In the genomic region with DNA sequence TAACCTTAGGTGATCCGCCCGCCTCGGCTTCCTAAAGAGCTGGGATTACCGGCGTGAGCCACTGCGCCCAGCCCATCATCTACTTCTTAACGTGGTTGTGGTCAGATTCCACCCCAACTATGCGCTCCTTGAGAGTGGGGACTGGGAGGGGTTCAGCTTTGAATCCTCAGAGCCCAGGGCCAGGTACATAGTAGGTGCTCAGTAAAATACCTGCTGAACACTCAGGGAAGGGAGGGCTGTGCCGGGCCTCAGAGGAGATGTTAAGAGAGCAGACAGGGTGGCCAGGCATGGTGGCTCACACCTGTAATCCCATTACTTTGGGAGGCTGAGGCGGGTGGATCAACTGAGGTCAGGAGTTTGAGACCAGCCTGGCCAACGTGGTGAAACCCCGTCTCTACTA, we compare ENCODE assay signal across 9 cellular contexts. TPM values are rescaled to one million over a fixed set of nuclear protein-coding genes. Genes with fewer than 3 reads are reported as not detected.
DNase-seq lines count a peak whose midpoint lies in the region; ATAC-seq, FAIRE-seq and TF ChIP-seq lines count a peak whose summit lies in the region.
"Had no signal": no experiment of that assay in that cellular context is flagged by ENCODE, and none has a peak within 500 bp of the region (broad histone marks: within the 10 kb centered on the region; RNA-seq: fewer than 3 reads in every experiment).

No MANE protein-coding gene starts in this region.

- FAIRE-seq in H1 (lab: Jason Lieb, UNC), result no peak
- FAIRE-seq: pancreas had no signal

- DNase-seq in Calu3 (no peak), RWPE2 (ENCODE audit: low spot score) (no peak), H1 (ENCODE audit: low read depth in 1 of 2, low spot score in 2 of 2) (no peak), C1 segment of cervical spinal cord (lab: John Stamatoyannopoulos, UW) (no peak), SK-N-DZ (ENCODE audit: low spot score) (no peak)

- H3K27me3 ChIP-seq in RWPE2 (ENCODE audit: insufficient read depth, poor library complexity, severe bottlenecking) (no peaks in the 10 kb centered on the region), H1 (replicated peaks in 1 of 4; ENCODE audit: control insufficient read depth in 3 of 4, extremely low read depth in 1 of 4, insufficient read depth in 3 of 4, low read length in 3 of 4) (peaks cover 0 to 2% (median 0%) of the 10 kb centered on the region in 4 experiments; a peak in 1 of 7 replicates), skeletal muscle tissue (ENCODE audit: control insufficient read depth in 3 of 3, insufficient read depth in 3 of 3, low read length in 3 of 3) (no peaks in the 10 kb centered on the region)
- H3K27me3 ChIP-seq: pancreas had no signal

- TF ChIP-seq EP300 in H1 (IDR thresholded peaks at IDR 0.05; ENCODE audit: borderline replicate concordance in 1 of 2, low read depth in 2 of 2, low read length in 2 of 2), result no peak

- TF ChIP-seq CTCF in Calu3 (IDR thresholded peaks at IDR 0.05; ENCODE audit: unreplicated experiment), result no peak
- no peak for TF ChIP-seq CTCF in RWPE2 (IDR thresholded peaks at IDR 0.05; ENCODE audit: poor library complexity, severe bottlenecking)
- no peak for TF ChIP-seq CTCF in H1 (IDR thresholded peaks at IDR 0.05; ENCODE audit: control extremely low read depth in 1 of 3, insufficient read depth in 1 of 3, low read depth in 1 of 3, low read length in 3 of 3)

- H3K9me3 ChIP-seq in RWPE2 (ENCODE audit: severe bottlenecking) (no peaks in the 10 kb centered on the region), H1 (ENCODE audit: insufficient read depth in 2 of 2, low read depth in 1 of 2, low read length in 1 of 2) (no peaks in the 10 kb centered on the region), skeletal muscle tissue (ENCODE audit: control insufficient read depth in 3 of 3, low read length in 3 of 3) (no peaks in the 10 kb centered on the region)
- H3K9me3 ChIP-seq: pancreas had no signal

- H3K27ac Mint-ChIP-seq in Calu3 (ENCODE audit: unreplicated experiment), result peak overlapping the region; percentile 33

- TF ChIP-seq POLR2A in H1 (IDR thresholded peaks at IDR 0.05; ENCODE audit: control extremely low read depth in 1 of 2, low read depth in 2 of 2, low read length in 2 of 2), result no peak

- no peak overlapping the region for H4K8ac ChIP-seq in H1 (ENCODE audit: extremely low read depth, insufficient read depth, low read length)

- no peak overlapping the region for H2BK5ac ChIP-seq in H1 (ENCODE audit: low read depth, low read length)

- H2BK120ac ChIP-seq in H1 (replicated peaks; ENCODE audit: low read depth, low read length), result no peak overlapping the region

- no TSS peak for BruUV-seq in Calu3 (replicated peaks; lab: Mats Ljungman, UMichigan)

- peak overlapping the region; percentile 93 for H3K27ac ChIP-seq in RWPE2 (ENCODE audit: poor library complexity, severe bottlenecking)
- H3K27ac ChIP-seq in H1 (ENCODE audit: low read depth, low read length), result no peak overlapping the region
- H3K27ac ChIP-seq in skeletal muscle tissue (ENCODE audit: low read depth, low read length), result peak overlapping the region; percentile 94

- H3K27me3 Mint-ChIP-seq in Calu3 (ENCODE audit: unreplicated experiment), result no peaks in the 10 kb centered on the region

- H3K36me3 ChIP-seq in RWPE2 (ENCODE audit: low read depth) (peaks cover 26% of the 10 kb centered on the region), H1 (ENCODE audit: control insufficient read depth in 2 of 4, insufficient read depth in 4 of 4, low read length in 3 of 4) (no peaks in the 10 kb centered on the region), skeletal muscle tissue (ENCODE audit: control insufficient read depth in 3 of 3, insufficient read depth in 3 of 3, low read length in 3 of 3) (peaks cover 0 to 6% (median 3%) of the 10 kb centered on the region in 3 donors)
- H3K36me3 ChIP-seq: pancreas had no signal

- H3K9ac ChIP-seq in H1 (replicated peaks in 1 of 4; ENCODE audit: extremely low read depth in 1 of 4, low read depth in 3 of 4, low read length in 3 of 4), result no peak overlapping the region
- H3K9ac ChIP-seq in skeletal muscle tissue (ENCODE audit: low read depth in 1 of 3, low read length in 3 of 3), result peak overlapping the region in 1 of 3 donors; percentile 66

- no peak overlapping the region for H3K14ac ChIP-seq in H1 (ENCODE audit: insufficient read length)

- no peak overlapping the region for H2AFZ ChIP-seq in H1 (ENCODE audit: low read length)

- H3K9me3 Mint-ChIP-seq in Calu3 (ENCODE audit: low read depth, unreplicated experiment), result no peaks in the 10 kb centered on the region

- no peak overlapping the region for H3K4ac ChIP-seq in H1 (replicated peaks; ENCODE audit: insufficient read length, low read depth, low read length)

- H3K4me3 ChIP-seq in RWPE2 (ENCODE audit: severe bottlenecking) (no peak overlapping the region), H1 (ENCODE audit: extremely low read depth in 1 of 4, insufficient read depth in 2 of 4, low read depth in 3 of 4, low read length in 4 of 4) (no peak overlapping the region), skeletal muscle tissue (ENCODE audit: low read length in 3 of 3) (no peak overlapping the region)

- peaks cover 2% of the 10 kb centered on the region; the same call in 1 of the 2 replicates for H3K23me2 ChIP-seq in H1 (ENCODE audit: low read depth, low read length)

- H3K4me1 Mint-ChIP-seq in Calu3 (ENCODE audit: low read depth, unreplicated experiment), result no peaks in the 10 kb centered on the region

- no peak overlapping the region for H4K5ac ChIP-seq in H1 (ENCODE audit: insufficient read length, low read depth, low read length)

- no peak overlapping the region for H4K91ac ChIP-seq in H1 (replicated peaks; ENCODE audit: insufficient read length, low read length)

- H3K79me2 ChIP-seq in H1 (ENCODE audit: control insufficient read depth in 1 of 2, insufficient read depth in 2 of 2, low read length in 2 of 2), result 0 out of 4 replicates have a peak, but pooled peaks cover 0 to 2% of the 10 kb centered on the region in 2 experiments

- no peak overlapping the region for H3K56ac ChIP-seq in H1 (replicated peaks; ENCODE audit: insufficient read length, low read depth, low read length)

- H3K4me2 ChIP-seq in H1 (ENCODE audit: insufficient read depth in 1 of 2, low read depth in 2 of 2, low read length in 2 of 2), result no peak overlapping the region

- no peak for ATAC-seq in RWPE2 (ENCODE audit: low read depth)
- no peak for ATAC-seq in HG02763 (IDR thresholded peaks at IDR 0.05; ENCODE audit: unreplicated experiment)
- ATAC-seq in HG03108 (IDR thresholded peaks at IDR 0.05; ENCODE audit: unreplicated experiment), result no peak

- intact Hi-C loops in Calu3 (cut with micrococcal nuclease; ENCODE audit: unreplicated experiment), result no loop called here

- CTCF ChIA-PET in Calu3 (lab: Charles Lee), result interaction anchor here (0.6 to 2.6 kb wide), 2 partner anchors 13 to 31 kb away, joined by 4 to 16 read pairs; no protein-coding TSS in a partner anchor
- CTCF ChIA-PET in H1 (lab: Charles Lee; ENCODE audit: partially characterized antibody), result interaction anchor here (0.8 to 16.3 kb wide), 6 partner anchors 12 to 57 kb away, joined by 3 to 261 read pairs (median 4); a partner anchor contains a TSS

- no peak for TF ChIP-seq RAD21 in H1 (IDR thresholded peaks at IDR 0.05 in 1 of 2, conservative IDR thresholded peaks at IDR 0.05 in 1 of 2; ENCODE audit: low read depth in 2 of 2, low read length in 2 of 2)

- H3K18ac ChIP-seq in H1 (ENCODE audit: extremely low read depth, low read length), result no peak overlapping the region

- no peaks in the 10 kb centered on the region for H3K79me1 ChIP-seq in H1 (ENCODE audit: low read depth, low read length)

- peaks cover 31% of the 10 kb centered on the region for H3K36me3 Mint-ChIP-seq in Calu3 (ENCODE audit: insufficient read depth, unreplicated experiment)

- no peak overlapping the region for H2BK20ac ChIP-seq in H1 (ENCODE audit: low read length)

- H3K23ac ChIP-seq in H1 (ENCODE audit: insufficient read length), result no peak overlapping the region

- peaks cover 0 to 2% of the 10 kb centered on the region in 2 experiments for H4K20me1 ChIP-seq in H1 (replicated peaks in 1 of 2; ENCODE audit: control insufficient read depth in 1 of 2, insufficient read depth in 2 of 2, low read length in 2 of 2)

- peak overlapping the region; percentile 24; the same call in 1 of the 2 replicates for H2AK5ac ChIP-seq in H1 (ENCODE audit: low read depth, low read length)

- no peak overlapping the region for H3K4me3 Mint-ChIP-seq in Calu3 (ENCODE audit: low read depth, unreplicated experiment)

- POLR2A ChIA-PET in H1 (lab: Charles Lee; ENCODE audit: partially characterized antibody), result interaction anchor here (0.5 to 1.6 kb wide), 3 partner anchors 11 to 130 kb away, joined by 3 read pairs; a partner anchor contains a TSS

- 88% methylated on average over 12 of the region's 12 CpGs; no CpG with 5 or more reads in 1 of the 2 experiments for WGBS in H1 (ENCODE audit: extremely low coverage in 1 of 2, insufficient coverage in 1 of 2, insufficient read length in 1 of 2, insufficient replicate concordance in 2 of 2, low coverage in 1 of 2, low lambda C conversion rate in 2 of 2, missing lambda C conversion rate in 1 of 2), 2 experiments

- H3K4me1 ChIP-seq in RWPE2 (ENCODE audit: insufficient read depth, poor library complexity, severe bottlenecking) (peaks cover 13% of the 10 kb centered on the region), H1 (replicated peaks in 1 of 4; ENCODE audit: control insufficient read depth in 3 of 4, insufficient read depth in 4 of 4, low read length in 3 of 4) (peaks cover 0 to 19% (median 13%) of the 10 kb centered on the region in 4 experiments; a peak in 6 of 7 replicates), skeletal muscle tissue (ENCODE audit: control insufficient read depth in 3 of 3, insufficient read depth in 3 of 3, low read length in 3 of 3) (peaks cover 26 to 36% (median 35%) of the 10 kb centered on the region in 3 donors)

- H2BK12ac ChIP-seq in H1 (ENCODE audit: low read depth, low read length), result 0 out of 2 replicates have a peak overlapping the region, but pooled peaks have one; percentile 27

- H2BK15ac ChIP-seq in H1 (ENCODE audit: low read length), result no peak overlapping the region

RNA-seq across cellular contexts. Expression of a gene that starts 1.2 kb away (rescaled TPM):
- 61.4 and 72.3 TPM in 2 replicates for total RNA-seq in Calu3 (2022)
- 12.0 and 14.9 TPM in 2 replicates for total RNA-seq in H1 (2021; fragmentation: NEBNext Ultra II Directional; extraction: Animal tissue kit (Norgen Biotek cat#: 25700))
- 92.4 and 101 TPM in 2 replicates for polyA plus RNA-seq in H1 (2011; rRNA removed)
- polyA plus RNA-seq in H1 (2011; cell fraction: cytosol; rRNA removed), result 77.6 TPM
- 64.0 TPM for polyA plus RNA-seq in H1 (2011; cell fraction: nucleus; rRNA removed)
- polyA plus RNA-seq in H1 (2012, experiment 1 of 2), result 11.2 to 50.4 TPM (median 33.3 TPM) in 4 replicates
- polyA plus RNA-seq in H1 (2012, experiment 2 of 2), result 38.4 TPM
- polyA plus RNA-seq in H1 (2013, experiment 1 of 2), result 39.2 TPM
- 36.3 TPM for polyA plus RNA-seq in H1 (2013, experiment 2 of 2)
- 15.3 and 15.5 TPM in 2 replicates for polyA minus RNA-seq in H1 (2011; rRNA and poly(A)+ RNA removed)
- polyA minus RNA-seq in H1 (2011; cell fraction: cytosol; rRNA and poly(A)+ RNA removed), result 13.3 TPM
- 14.5 TPM for polyA minus RNA-seq in H1 (2011; cell fraction: nucleus; rRNA and poly(A)+ RNA removed)
- total RNA-seq in skeletal muscle tissue, result 3,417 TPM
- 267 and 474 TPM in 2 replicates for polyA plus RNA-seq in SK-N-DZ (2014; cell fraction: cytosol; rRNA removed)
- polyA plus RNA-seq in SK-N-DZ (2014; cell fraction: nucleus; rRNA removed), result 133 and 199 TPM in 2 replicates

RNA-seq across cellular contexts. Expression of a gene that starts 11.9 kb away (rescaled TPM):
- total RNA-seq in Calu3 (2022) (23.7 and 26.8 TPM in 2 replicates), skeletal muscle tissue (7.8 TPM)
- 26.7 and 28.3 TPM in 2 replicates for total RNA-seq in H1 (2021; fragmentation: NEBNext Ultra II Directional; extraction: Animal tissue kit (Norgen Biotek cat#: 25700))
- 25.3 TPM in 2 replicates for polyA plus RNA-seq in H1 (2011; rRNA removed)
- 40.9 TPM for polyA plus RNA-seq in H1 (2011; cell fraction: cytosol; rRNA removed)
- 43.6 TPM for polyA plus RNA-seq in H1 (2011; cell fraction: nucleus; rRNA removed)
- polyA plus RNA-seq in H1 (2012, experiment 1 of 2), result 19.3 to 37.0 TPM (median 34.3 TPM) in 4 replicates
- 27.9 TPM for polyA plus RNA-seq in H1 (2012, experiment 2 of 2)
- 27.9 TPM for polyA plus RNA-seq in H1 (2013, experiment 1 of 2)
- 24.0 TPM for polyA plus RNA-seq in H1 (2013, experiment 2 of 2)
- 8.3 and 9.6 TPM in 2 replicates for polyA minus RNA-seq in H1 (2011; rRNA and poly(A)+ RNA removed)
- 8.8 TPM for polyA minus RNA-seq in H1 (2011; cell fraction: cytosol; rRNA and poly(A)+ RNA removed)
- polyA minus RNA-seq in H1 (2011; cell fraction: nucleus; rRNA and poly(A)+ RNA removed), result 16.7 TPM
- 66.1 and 69.1 TPM in 2 replicates for polyA plus RNA-seq in SK-N-DZ (2014; cell fraction: cytosol; rRNA removed)
- polyA plus RNA-seq in SK-N-DZ (2014; cell fraction: nucleus; rRNA removed), result 81.1 and 85.1 TPM in 2 replicates

RNA-seq across cellular contexts. Expression of a gene that starts 15.7 kb away (rescaled TPM):
- 18.4 and 21.4 TPM in 2 replicates for total RNA-seq in Calu3 (2022)
- total RNA-seq in H1 (2021; fragmentation: NEBNext Ultra II Directional; extraction: Animal tissue kit (Norgen Biotek cat#: 25700)), result 35.7 and 36.6 TPM in 2 replicates
- polyA plus RNA-seq in H1 (2011; rRNA removed), result 67.7 and 74.8 TPM in 2 replicates
- 47.4 TPM for polyA plus RNA-seq in H1 (2011; cell fraction: cytosol; rRNA removed)
- 60.6 TPM for polyA plus RNA-seq in H1 (2011; cell fraction: nucleus; rRNA removed)
- 33.3 to 46.0 TPM (median 43.7 TPM) in 4 replicates for polyA plus RNA-seq in H1 (2012, experiment 1 of 2)
- 66.6 TPM for polyA plus RNA-seq in H1 (2012, experiment 2 of 2)
- polyA plus RNA-seq in H1 (2013, experiment 1 of 2), result 33.9 TPM
- 31.0 TPM for polyA plus RNA-seq in H1 (2013, experiment 2 of 2)
- 31.8 and 36.4 TPM in 2 replicates for polyA minus RNA-seq in H1 (2011; rRNA and poly(A)+ RNA removed)
- polyA minus RNA-seq in H1 (2011; cell fraction: cytosol; rRNA and poly(A)+ RNA removed), result 30.2 TPM
- 13.4 TPM for polyA minus RNA-seq in H1 (2011; cell fraction: nucleus; rRNA and poly(A)+ RNA removed)
- total RNA-seq in skeletal muscle tissue, result 8.9 TPM
- polyA plus RNA-seq in SK-N-DZ (2014; cell fraction: cytosol; rRNA removed), result 118 and 143 TPM in 2 replicates
- polyA plus RNA-seq in SK-N-DZ (2014; cell fraction: nucleus; rRNA removed), result 74.2 and 93.5 TPM in 2 replicates

RNA-seq across cellular contexts. Expression of a gene that starts 22.6 kb away (rescaled TPM):
- total RNA-seq in Calu3 (2022) (85.3 and 86.5 TPM in 2 replicates), skeletal muscle tissue (26.6 TPM)
- total RNA-seq in H1 (2021; fragmentation: NEBNext Ultra II Directional; extraction: Animal tissue kit (Norgen Biotek cat#: 25700)), result 27.3 and 29.1 TPM in 2 replicates
- polyA plus RNA-seq in H1 (2011; rRNA removed), result 18.2 and 36.0 TPM in 2 replicates
- 27.6 TPM for polyA plus RNA-seq in H1 (2011; cell fraction: cytosol; rRNA removed)
- polyA plus RNA-seq in H1 (2011; cell fraction: nucleus; rRNA removed), result 40.4 TPM
- 23.3 to 41.8 TPM (median 38.0 TPM) in 4 replicates for polyA plus RNA-seq in H1 (2012, experiment 1 of 2)
- polyA plus RNA-seq in H1 (2012, experiment 2 of 2), result 19.8 TPM
- 27.4 TPM for polyA plus RNA-seq in H1 (2013, experiment 1 of 2)
- 25.9 TPM for polyA plus RNA-seq in H1 (2013, experiment 2 of 2)
- polyA minus RNA-seq in H1 (2011; rRNA and poly(A)+ RNA removed), result 43.1 and 47.6 TPM in 2 replicates
- 28.8 TPM for polyA minus RNA-seq in H1 (2011; cell fraction: cytosol; rRNA and poly(A)+ RNA removed)
- polyA minus RNA-seq in H1 (2011; cell fraction: nucleus; rRNA and poly(A)+ RNA removed), result 20.8 TPM
- 29.9 and 30.5 TPM in 2 replicates for polyA plus RNA-seq in SK-N-DZ (2014; cell fraction: cytosol; rRNA removed)
- polyA plus RNA-seq in SK-N-DZ (2014; cell fraction: nucleus; rRNA removed), result 38.1 and 57.4 TPM in 2 replicates

RNA-seq across cellular contexts. Expression of a gene that starts 34.8 kb away (rescaled TPM):
- total RNA-seq in Calu3 (2022) (13.0 and 17.6 TPM in 2 replicates), skeletal muscle tissue (9.9 TPM)
- 32.4 and 40.3 TPM in 2 replicates for total RNA-seq in H1 (2021; fragmentation: NEBNext Ultra II Directional; extraction: Animal tissue kit (Norgen Biotek cat#: 25700))
- 23.9 and 34.8 TPM in 2 replicates for polyA plus RNA-seq in H1 (2011; rRNA removed)
- 22.8 TPM for polyA plus RNA-seq in H1 (2011; cell fraction: cytosol; rRNA removed)
- 50.1 TPM for polyA plus RNA-seq in H1 (2011; cell fraction: nucleus; rRNA removed)
- 57.5 to 65.6 TPM (median 60.4 TPM) in 4 replicates for polyA plus RNA-seq in H1 (2012, experiment 1 of 2)
- polyA plus RNA-seq in H1 (2012, experiment 2 of 2), result 35.9 TPM
- polyA plus RNA-seq in H1 (2013, experiment 1 of 2), result 21.9 TPM
- 22.1 TPM for polyA plus RNA-seq in H1 (2013, experiment 2 of 2)
- polyA minus RNA-seq in H1 (2011; rRNA and poly(A)+ RNA removed), result 20.1 and 23.7 TPM in 2 replicates
- 17.0 TPM for polyA minus RNA-seq in H1 (2011; cell fraction: cytosol; rRNA and poly(A)+ RNA removed)
- 19.7 TPM for polyA minus RNA-seq in H1 (2011; cell fraction: nucleus; rRNA and poly(A)+ RNA removed)
- 16.5 and 22.0 TPM in 2 replicates for polyA plus RNA-seq in SK-N-DZ (2014; cell fraction: cytosol; rRNA removed)
- polyA plus RNA-seq in SK-N-DZ (2014; cell fraction: nucleus; rRNA removed), result 17.6 and 25.1 TPM in 2 replicates

Comparison
In these comparisons a context has a peak if more than half of its experiments do, and no peak if none do; other contexts are left out.
1. RNA of a gene that starts 1.2 kb away (total RNA-seq): 3,417 TPM in skeletal muscle tissue (single experiment); 61.4 to 72.3 TPM in Calu3 and 12.0 to 14.9 TPM in H1; every median in the first group is over 10 times any median in the second.